Comparison of ENCODE assay signal across 8 cellular contexts in genomic region chr13:93227280-93227905, GRCh38. TPM values are rescaled to one million over a fixed set of nuclear protein-coding genes. Genes with fewer than 3 reads are reported as not detected.
A peak's percentile ranks its signal among the peaks of the same experiment; 100 is the strongest.
DNase-seq lines count a peak whose midpoint lies in the region; ATAC-seq and TF ChIP-seq lines count a peak whose summit lies in the region.

No MANE protein-coding gene starts in this region.

- H4K8ac ChIP-seq in mesenchymal stem cell (ENCODE audit: low read length): peak overlapping the region; percentile 76

- H4K91ac ChIP-seq in mesenchymal stem cell (ENCODE audit: low read length): peak overlapping the region; percentile 91

- H2AFZ ChIP-seq in mesenchymal stem cell (ENCODE audit: low read depth, low read length): peak overlapping the region; percentile 91

- H3K27ac Mint-ChIP-seq in effector memory CD8-positive, alpha-beta T cell: no peak overlapping the region

- peaks cover 2% of the 10 kb centered on the region for H3K4me1 ChIP-seq in mesenchymal stem cell (ENCODE audit: control insufficient read depth, insufficient read depth, low read depth, low read length)

- H3K18ac ChIP-seq in mesenchymal stem cell (ENCODE audit: low read depth in 1 of 2, low read length in 2 of 2): peak overlapping the region; percentile 94 to 99

- peak overlapping the region; percentile 90 for H2BK15ac ChIP-seq in mesenchymal stem cell (ENCODE audit: low read depth, poor library complexity, severe bottlenecking)

- TF ChIP-seq CTCF in coronary artery (IDR thresholded peaks at IDR 0.05): no peak

- H3K27me3 ChIP-seq in mesenchymal stem cell (ENCODE audit: control insufficient read depth in 1 of 2, insufficient read depth in 1 of 2, low read length in 2 of 2): no peaks in the 10 kb centered on the region

- WGBS in mesenchymal stem cell: under 1% methylated on average over 51 of the region's 56 CpGs

- H3K4me2 ChIP-seq in mesenchymal stem cell (ENCODE audit: low read length, poor library complexity, severe bottlenecking): peak overlapping the region; percentile 75

- peak overlapping the region; percentile 96 for H2BK120ac ChIP-seq in mesenchymal stem cell (ENCODE audit: low read depth, low read length)

- peaks cover 21 to 42% of the 10 kb centered on the region in 2 donors for H3K27me3 Mint-ChIP-seq in effector memory CD8-positive, alpha-beta T cell

- peak overlapping the region in 1 of 2 experiments; percentile 94 for H2BK12ac ChIP-seq in mesenchymal stem cell (ENCODE audit: low read length in 2 of 2)

- peak overlapping the region; percentile 88 for H3K9ac ChIP-seq in mesenchymal stem cell (ENCODE audit: low read length)

- peak overlapping the region in 1 of 2 experiments; percentile 97 for H3K14ac ChIP-seq in mesenchymal stem cell (ENCODE audit: low read length in 2 of 2)

- peaks cover 0 to 5% of the 10 kb centered on the region in 2 donors for H3K4me1 Mint-ChIP-seq in effector memory CD8-positive, alpha-beta T cell (ENCODE audit: low read depth in 2 of 2)

- H3K4ac ChIP-seq in mesenchymal stem cell (ENCODE audit: low read depth in 1 of 2, low read length in 2 of 2): peak overlapping the region; percentile 64 to 86

- no peaks in the 10 kb centered on the region for H3K9me3 ChIP-seq in mesenchymal stem cell (ENCODE audit: control insufficient read depth, low read length)

- H3K23ac ChIP-seq in mesenchymal stem cell (ENCODE audit: low read length in 2 of 2): peak overlapping the region; percentile 51 to 93

- H2BK5ac ChIP-seq in mesenchymal stem cell (ENCODE audit: low read depth, low read length, poor library complexity, severe bottlenecking): no peak overlapping the region

- H3K36me3 Mint-ChIP-seq in effector memory CD8-positive, alpha-beta T cell (ENCODE audit: insufficient read depth): no peaks in the 10 kb centered on the region

- H3K4me3 ChIP-seq in coronary artery (peak overlapping the region; percentile 80), mesenchymal stem cell (ENCODE audit: insufficient read depth in 1 of 2, low read depth in 1 of 2, low read length in 2 of 2) (peak overlapping the region; percentile 83 to 89)

- peaks cover 2 to 7% of the 10 kb centered on the region in 2 donors for H3K9me3 Mint-ChIP-seq in effector memory CD8-positive, alpha-beta T cell

- H3K4me3 Mint-ChIP-seq in effector memory CD8-positive, alpha-beta T cell: no peak overlapping the region

- H3K27ac ChIP-seq in coronary artery (peak overlapping the region; percentile 50 to 96), mesenchymal stem cell (ENCODE audit: low read length, poor library complexity, severe bottlenecking) (peak overlapping the region; percentile 77)

- ATAC-seq in GM19463 (IDR thresholded peaks at IDR 0.05; ENCODE audit: unreplicated experiment) (peak; percentile 22), GM21717 (IDR thresholded peaks at IDR 0.05; ENCODE audit: unreplicated experiment) (no peak)
- no peak for ATAC-seq in effector memory CD8-positive, alpha-beta T cell (replicated peaks)

- H3K79me1 ChIP-seq in mesenchymal stem cell (replicated peaks; ENCODE audit: low read length, poor library complexity, severe bottlenecking): no peaks in the 10 kb centered on the region

- DNase-seq in NCI-H226 (peak; percentile 55), coronary artery (ENCODE audit: low spot score) (no peak), mesenchymal stem cell (peak; percentile 78), cerebellum (ENCODE audit: low spot score) (no peak)
- DNase-seq in activated effector memory CD4-positive, alpha-beta T cell treated with Interleukin-2 at 50 U/mL for 16 hours: no peak
- no peak for DNase-seq in effector memory CD8-positive, alpha-beta T cell

- H3K36me3 ChIP-seq in mesenchymal stem cell (ENCODE audit: control insufficient read depth in 1 of 2, insufficient read depth in 2 of 2, low read depth in 1 of 2, low read length in 2 of 2): no peaks in the 10 kb centered on the region

- no peak overlapping the region for H2AK5ac ChIP-seq in mesenchymal stem cell (ENCODE audit: low read length, severe bottlenecking)

RNA-seq across cellular contexts. Expression of gene GPC6, which starts 0.8 kb away (rescaled TPM):
- 61.0 TPM for polyA plus RNA-seq in mesenchymal stem cell (2013, experiment 1 of 2)
- 61.3 TPM for polyA plus RNA-seq in mesenchymal stem cell (2013, experiment 2 of 2)
- 25.0 TPM for total RNA-seq in cerebellum

Comparison
In these comparisons a context has a peak if more than half of its experiments do, and no peak if none do; other contexts are left out.
1. DNase-seq: peak in NCI-H226 (single experiment) and mesenchymal stem cell (single experiment); none in coronary artery (single experiment), activated effector memory CD4-positive, alpha-beta T cell treated with Interleukin-2 at 50 U/mL for 16 hours (single experiment), effector memory CD8-positive, alpha-beta T cell (0 of 3) and cerebellum (single experiment).